1 cellular context compared by ENCODE assay signal in genomic region chr7:105367458-105367857, GRCh38.
TF ChIP-seq lines count a peak whose summit lies in the region.

No MANE protein-coding gene starts in this region.

TF ChIP-seq in A549, 52 proteins besides CTCF, POLR2A, EP300 and RAD21 (continued from another document):
- TF ChIP-seq, protein P1, sequence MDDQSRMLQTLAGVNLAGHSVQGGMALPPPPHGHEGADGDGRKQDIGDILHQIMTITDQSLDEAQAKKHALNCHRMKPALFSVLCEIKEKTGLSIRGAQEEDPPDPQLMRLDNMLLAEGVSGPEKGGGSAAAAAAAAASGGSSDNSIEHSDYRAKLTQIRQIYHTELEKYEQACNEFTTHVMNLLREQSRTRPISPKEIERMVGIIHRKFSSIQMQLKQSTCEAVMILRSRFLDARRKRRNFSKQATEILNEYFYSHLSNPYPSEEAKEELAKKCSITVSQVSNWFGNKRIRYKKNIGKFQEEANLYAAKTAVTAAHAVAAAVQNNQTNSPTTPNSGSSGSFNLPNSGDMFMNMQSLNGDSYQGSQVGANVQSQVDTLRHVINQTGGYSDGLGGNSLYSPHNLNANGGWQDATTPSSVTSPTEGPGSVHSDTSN (IDR thresholded peaks at IDR 0.05), result no peak
- TF ChIP-seq KDM1A (IDR thresholded peaks at IDR 0.05; ENCODE audit: low read depth), result no peak
- TF ChIP-seq EHF (CRISPR knock-in tag; IDR thresholded peaks at IDR 0.05), result no peak
- no peak for TF ChIP-seq NR3C1 (IDR thresholded peaks at IDR 0.05)
- no peak for TF ChIP-seq RFX5 (IDR thresholded peaks at IDR 0.05)
- no peak for TF ChIP-seq ZFP36 (IDR thresholded peaks at IDR 0.05; ENCODE audit: borderline replicate concordance, partially characterized antibody)
- TF ChIP-seq MAZ (IDR thresholded peaks at IDR 0.05; ENCODE audit: borderline replicate concordance, low read depth, low read length), result no peak
- TF ChIP-seq HOXB13 (CRISPR knock-in tag; IDR thresholded peaks at IDR 0.05; ENCODE audit: low read depth), result no peak
- TF ChIP-seq ZC3H11A (IDR thresholded peaks at IDR 0.05), result no peak
- no peak for TF ChIP-seq ELK1 (IDR thresholded peaks at IDR 0.05; ENCODE audit: low read depth, low read length)
- no peak for TF ChIP-seq FOSB (CRISPR knock-in tag; IDR thresholded peaks at IDR 0.05)
- TF ChIP-seq, protein P2, sequence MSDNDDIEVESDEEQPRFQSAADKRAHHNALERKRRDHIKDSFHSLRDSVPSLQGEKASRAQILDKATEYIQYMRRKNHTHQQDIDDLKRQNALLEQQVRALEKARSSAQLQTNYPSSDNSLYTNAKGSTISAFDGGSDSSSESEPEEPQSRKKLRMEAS (IDR thresholded peaks at IDR 0.05), result no peak
- TF ChIP-seq FOSL2 (IDR thresholded peaks at IDR 0.05), result no peak
- no peak for TF ChIP-seq FOSL2 (CRISPR knock-in tag; IDR thresholded peaks at IDR 0.05)
- TF ChIP-seq TP53 (CRISPR knock-in tag; IDR thresholded peaks at IDR 0.05), result no peak
